In the genomic region with DNA sequence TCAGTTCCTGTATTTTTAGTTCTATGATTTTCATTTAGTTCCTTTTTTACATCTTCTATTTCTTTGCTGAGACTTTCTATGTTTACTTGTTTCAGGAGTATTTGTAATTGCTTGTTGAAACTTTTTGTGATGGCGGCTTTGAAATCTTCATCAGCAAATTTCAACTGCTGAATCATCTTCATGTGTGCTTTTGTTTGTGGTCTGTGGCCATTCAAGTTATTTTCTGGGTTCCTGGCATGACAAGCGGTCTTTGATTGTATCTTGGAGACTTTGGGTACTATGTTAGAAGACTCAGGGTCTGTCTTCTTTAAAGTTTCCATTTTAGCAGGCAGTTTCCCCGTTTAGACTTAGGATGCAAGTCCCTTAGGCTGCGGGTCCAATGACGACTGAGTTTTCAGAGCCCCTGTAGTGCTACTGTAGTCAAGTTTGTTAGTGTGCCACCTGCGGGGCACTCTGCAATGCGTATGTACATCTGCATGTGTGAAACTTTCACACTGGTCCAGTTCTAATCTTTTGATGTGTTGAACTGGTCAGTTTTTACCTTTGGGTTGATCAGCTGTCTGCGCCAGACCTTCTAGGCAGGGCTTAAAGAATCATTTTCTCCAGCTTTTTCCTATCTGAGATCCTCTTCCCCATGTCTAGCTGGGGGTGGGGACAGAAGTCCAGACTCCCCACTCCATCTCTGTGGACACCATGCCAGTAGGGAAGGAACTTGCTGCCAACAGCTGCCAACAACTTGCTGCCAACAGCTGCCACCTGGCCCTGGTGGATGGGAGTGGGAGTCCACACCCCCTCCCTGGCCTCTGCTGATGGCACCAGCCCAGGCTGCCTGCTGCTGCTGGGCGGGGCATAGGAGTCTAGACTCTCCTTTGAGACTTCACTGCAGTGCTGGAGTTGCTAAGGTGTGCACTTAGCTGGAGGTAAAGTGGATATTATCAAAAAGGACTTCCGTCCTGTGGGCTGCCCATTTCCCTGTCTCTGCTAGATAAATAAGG, we compare ENCODE assay signal across 15 cellular contexts.
A peak's percentile ranks its signal among the peaks of the same experiment; 100 is the strongest.
DNase-seq lines count a peak whose midpoint lies in the region; ATAC-seq, FAIRE-seq and TF ChIP-seq lines count a peak whose summit lies in the region.
"Had no signal": no experiment of that assay in that cellular context is flagged by ENCODE, and none has a peak within 500 bp of the region (broad histone marks: within the 10 kb centered on the region; RNA-seq: fewer than 3 reads in every experiment).

No MANE protein-coding gene starts in this region.

- intact Hi-C loops in right cardiac atrium (cut with DNase I): no loop called here
- intact Hi-C loops in left ventricle myocardium inferior (cut with micrococcal nuclease): no loop called here
- intact Hi-C loops in activated T-helper 2 cell treated with anti-CD3 and anti-CD28 coated beads, Interferon-gamma antibody, Interleukin-2, Interleukin-4, amounts not matched to agents 10 μg/mL and 5 μg/mL and 100 μg/mL, durations not matched to agents 14 hours and 24 hours and 36 hours (cut with micrococcal nuclease): no loop called here

- H3K9me3 Mint-ChIP-seq in activated T-helper 2 cell treated with anti-CD3 and anti-CD28 coated beads, Interferon-gamma antibody, Interleukin-2, Interleukin-4, amounts not matched to agents 10 μg/mL and 5 μg/mL and 100 μg/mL, durations not matched to agents 14 hours and 24 hours and 36 hours: no peaks in the 10 kb centered on the region
- H3K9me3 Mint-ChIP-seq: activated naive CD8-positive, alpha-beta T cell treated with anti-CD3 and anti-CD28 coated beads for 36 hours had no signal

- peak; percentile 32 to 71 for ATAC-seq in right cardiac atrium
- no peak for ATAC-seq in GM18873 (IDR thresholded peaks at IDR 0.05; ENCODE audit: low FRiP score, unreplicated experiment)

- H3K9me3 ChIP-seq in right cardiac atrium (ENCODE audit: control insufficient read depth, low read length): no peaks in the 10 kb centered on the region
- H3K9me3 ChIP-seq in left ventricle myocardium inferior (replicated peaks): no peaks in the 10 kb centered on the region
- H3K9me3 ChIP-seq in H1 (ENCODE audit: insufficient read depth in 2 of 2, low read depth in 1 of 2, low read length in 1 of 2): no peaks in the 10 kb centered on the region; a peak in 1 of 4 replicates
- H3K9me3 ChIP-seq: SJSA1 had no signal

- no peak overlapping the region for H2AK5ac ChIP-seq in H1 (ENCODE audit: low read depth, low read length)

- H3K79me2 ChIP-seq in H1 (ENCODE audit: control insufficient read depth in 1 of 2, insufficient read depth in 2 of 2, low read length in 2 of 2): no peaks in the 10 kb centered on the region

- H4K5ac ChIP-seq in H1 (ENCODE audit: insufficient read length, low read depth, low read length): no peak overlapping the region

- CTCF ChIA-PET in H1 (lab: Charles Lee; ENCODE audit: partially characterized antibody): interaction anchor here (0.6 to 3.0 kb wide), 8 partner anchors 8 to 36 kb away, joined by 3 to 13 read pairs (median 4); no protein-coding TSS in a partner anchor

- TF ChIP-seq EP300 in H1 (IDR thresholded peaks at IDR 0.05; ENCODE audit: borderline replicate concordance in 1 of 2, low read depth in 2 of 2, low read length in 2 of 2): no peak

- 54% methylated on average over 10 of the region's 10 CpGs for WGBS in right cardiac atrium
- WGBS in H1 (ENCODE audit: extremely low coverage in 1 of 2, insufficient coverage in 1 of 2, insufficient read length in 1 of 2, insufficient replicate concordance in 2 of 2, low coverage in 1 of 2, low lambda C conversion rate in 2 of 2, missing lambda C conversion rate in 1 of 2), 2 experiments: 85% methylated on average over 10 of the region's 10 CpGs; no CpG with 5 or more reads in 1 of the 2 experiments

- H3K4me1 Mint-ChIP-seq in activated T-helper 2 cell treated with anti-CD3 and anti-CD28 coated beads, Interferon-gamma antibody, Interleukin-2, Interleukin-4, amounts not matched to agents 10 μg/mL and 5 μg/mL and 100 μg/mL, durations not matched to agents 14 hours and 24 hours and 36 hours (ENCODE audit: low read depth): no peaks in the 10 kb centered on the region
- H3K4me1 Mint-ChIP-seq: activated naive CD8-positive, alpha-beta T cell treated with anti-CD3 and anti-CD28 coated beads for 36 hours had no signal

- no peak overlapping the region for H3K4me3 Mint-ChIP-seq in activated T-helper 2 cell treated with anti-CD3 and anti-CD28 coated beads, Interferon-gamma antibody, Interleukin-2, Interleukin-4, amounts not matched to agents 10 μg/mL and 5 μg/mL and 100 μg/mL, durations not matched to agents 14 hours and 24 hours and 36 hours (ENCODE audit: low read depth)
- H3K4me3 Mint-ChIP-seq: activated naive CD8-positive, alpha-beta T cell treated with anti-CD3 and anti-CD28 coated beads for 36 hours had no signal

- H4K91ac ChIP-seq in H1 (replicated peaks; ENCODE audit: insufficient read length, low read length): no peak overlapping the region

- H3K4me2 ChIP-seq in H1 (ENCODE audit: insufficient read depth in 1 of 2, low read depth in 2 of 2, low read length in 2 of 2): no peak overlapping the region

- H3K27me3 Mint-ChIP-seq in activated T-helper 2 cell treated with anti-CD3 and anti-CD28 coated beads, Interferon-gamma antibody, Interleukin-2, Interleukin-4, amounts not matched to agents 10 μg/mL and 5 μg/mL and 100 μg/mL, durations not matched to agents 14 hours and 24 hours and 36 hours (ENCODE audit: low read depth): peaks cover 2% of the 10 kb centered on the region

- 0 out of 2 replicates have a peak, but pooled peaks cover 2% of the 10 kb centered on the region for H3K79me1 ChIP-seq in H1 (ENCODE audit: low read depth, low read length)

- no peak overlapping the region for H3K18ac ChIP-seq in H1 (ENCODE audit: extremely low read depth, low read length)

- no peak overlapping the region for H2BK120ac ChIP-seq in H1 (replicated peaks; ENCODE audit: low read depth, low read length)

- H3K23me2 ChIP-seq in H1 (ENCODE audit: low read depth, low read length): no peaks in the 10 kb centered on the region

- H3K36me3 ChIP-seq in left ventricle myocardium inferior (no peaks in the 10 kb centered on the region), H1 (ENCODE audit: control insufficient read depth in 2 of 4, insufficient read depth in 4 of 4, low read length in 3 of 4) (no peaks in the 10 kb centered on the region)
- H3K36me3 ChIP-seq: SJSA1 had no signal

- H3K23ac ChIP-seq in H1 (ENCODE audit: insufficient read length): no peak overlapping the region

- H3K14ac ChIP-seq in H1 (ENCODE audit: insufficient read length): no peak overlapping the region

- no peak for TF ChIP-seq POLR2A in H1 (IDR thresholded peaks at IDR 0.05; ENCODE audit: control extremely low read depth in 1 of 2, low read depth in 2 of 2, low read length in 2 of 2)

- H3K9ac ChIP-seq in H1 (replicated peaks in 1 of 4; ENCODE audit: extremely low read depth in 1 of 4, low read depth in 3 of 4, low read length in 3 of 4): no peak overlapping the region

- no peak overlapping the region for H3K27ac Mint-ChIP-seq in activated T-helper 2 cell treated with anti-CD3 and anti-CD28 coated beads, Interferon-gamma antibody, Interleukin-2, Interleukin-4, amounts not matched to agents 10 μg/mL and 5 μg/mL and 100 μg/mL, durations not matched to agents 14 hours and 24 hours and 36 hours
- H3K27ac Mint-ChIP-seq: activated naive CD8-positive, alpha-beta T cell treated with anti-CD3 and anti-CD28 coated beads for 36 hours; progenitor cell of endocrine pancreas had no signal

- no peak overlapping the region for H4K8ac ChIP-seq in H1 (ENCODE audit: extremely low read depth, insufficient read depth, low read length)

- no peak for TF ChIP-seq CTCF in left ventricle myocardium inferior (IDR thresholded peaks at IDR 0.05; ENCODE audit: borderline replicate concordance)
- TF ChIP-seq CTCF in H1 (IDR thresholded peaks at IDR 0.05; ENCODE audit: control extremely low read depth in 1 of 3, insufficient read depth in 1 of 3, low read depth in 1 of 3, low read length in 3 of 3): no peak

- H3K27ac ChIP-seq in right cardiac atrium (ENCODE audit: low read length): no peak overlapping the region
- no peak overlapping the region for H3K27ac ChIP-seq in left ventricle myocardium inferior (replicated peaks)
- H3K27ac ChIP-seq in H1 (ENCODE audit: low read depth, low read length): no peak overlapping the region
- H3K27ac ChIP-seq: SJSA1, VCaP had no signal

- no peak overlapping the region for H3K4ac ChIP-seq in H1 (replicated peaks; ENCODE audit: insufficient read length, low read depth, low read length)

- H3K4me3 ChIP-seq in right cardiac atrium (ENCODE audit: low read length): no peak overlapping the region
- H3K4me3 ChIP-seq in left ventricle myocardium inferior: no peak overlapping the region
- no peak overlapping the region for H3K4me3 ChIP-seq in H1 (ENCODE audit: extremely low read depth in 1 of 4, insufficient read depth in 2 of 4, low read depth in 3 of 4, low read length in 4 of 4)
- H3K4me3 ChIP-seq: SJSA1 had no signal

- no peak overlapping the region for H2BK20ac ChIP-seq in H1 (ENCODE audit: low read length)

- H3K56ac ChIP-seq in H1 (replicated peaks; ENCODE audit: insufficient read length, low read depth, low read length): no peak overlapping the region

- H2AFZ ChIP-seq in H1 (ENCODE audit: low read length): no peak overlapping the region

- no peak for DNase-seq in right cardiac atrium
- no peak for DNase-seq in left ventricle myocardium inferior
- peak; percentile 48 to 83 for DNase-seq in NCI-H524 (lab: John Stamatoyannopoulos, UW)
- DNase-seq in H1 (ENCODE audit: low read depth in 1 of 2, low spot score in 2 of 2): peak in 1 of 2 experiments; percentile 43
- DNase-seq in NCI-H2227 treated with DMSO at 0.1 percent for 48 hours (lab: John Stamatoyannopoulos, UW): no peak
- DNase-seq in activated T-helper 2 cell treated with anti-CD3 and anti-CD28 coated beads, Interferon-gamma antibody, Interleukin-2, Interleukin-4, amounts not matched to agents 10 μg/mL and 5 μg/mL and 100 μg/mL, durations not matched to agents 14 hours and 24 hours and 36 hours (ENCODE audit: low spot score): no peak
- DNase-seq in activated CD4-positive, CD25-positive, alpha-beta regulatory T cell (lab: John Stamatoyannopoulos, UW): no peak
- DNase-seq: activated CD8-positive, alpha-beta memory T cell treated with anti-CD3 and anti-CD28 coated beads, Interleukin-2, amount 50 U/mL, for 4 hours; activated naive CD8-positive, alpha-beta T cell treated with anti-CD3 and anti-CD28 coated beads for 36 hours; HCEC 1CT had no signal

- H2BK12ac ChIP-seq in H1 (ENCODE audit: low read depth, low read length): no peak overlapping the region

- TF ChIP-seq RAD21 in H1 (IDR thresholded peaks at IDR 0.05 in 1 of 2, conservative IDR thresholded peaks at IDR 0.05 in 1 of 2; ENCODE audit: low read depth in 2 of 2, low read length in 2 of 2): no peak

- no peaks in the 10 kb centered on the region for H4K20me1 ChIP-seq in H1 (replicated peaks in 1 of 2; ENCODE audit: control insufficient read depth in 1 of 2, insufficient read depth in 2 of 2, low read length in 2 of 2)

- FAIRE-seq in H1 (lab: Jason Lieb, UNC): peak; percentile 24
- FAIRE-seq: islet of Langerhans had no signal

- no peaks in the 10 kb centered on the region for H3K4me1 ChIP-seq in right cardiac atrium (ENCODE audit: control insufficient read depth, insufficient read depth, low read length)
- H3K4me1 ChIP-seq in left ventricle myocardium inferior: no peaks in the 10 kb centered on the region
- peaks cover 3 to 8% (median 5%) of the 10 kb centered on the region in 4 experiments; a peak in 5 of 7 replicates for H3K4me1 ChIP-seq in H1 (replicated peaks in 1 of 4; ENCODE audit: control insufficient read depth in 3 of 4, insufficient read depth in 4 of 4, low read length in 3 of 4)

- 0 out of 2 replicates have a peak overlapping the region, but pooled peaks have one; percentile 35 for H2BK5ac ChIP-seq in H1 (ENCODE audit: low read depth, low read length)

- POLR2A ChIA-PET in H1 (lab: Charles Lee; ENCODE audit: partially characterized antibody): interaction anchor here (3.1 kb wide), 1 partner anchor 8 kb away, joined by 8 read pairs; no protein-coding TSS in a partner anchor

- no peaks in the 10 kb centered on the region for H3K36me3 Mint-ChIP-seq in activated T-helper 2 cell treated with anti-CD3 and anti-CD28 coated beads, Interferon-gamma antibody, Interleukin-2, Interleukin-4, amounts not matched to agents 10 μg/mL and 5 μg/mL and 100 μg/mL, durations not matched to agents 14 hours and 24 hours and 36 hours (ENCODE audit: low read depth)
- H3K36me3 Mint-ChIP-seq: activated naive CD8-positive, alpha-beta T cell treated with anti-CD3 and anti-CD28 coated beads for 36 hours had no signal

- no peak overlapping the region for H2BK15ac ChIP-seq in H1 (ENCODE audit: low read length)

- H3K27me3 ChIP-seq in right cardiac atrium (ENCODE audit: control insufficient read depth, insufficient read depth) (no peaks in the 10 kb centered on the region), left ventricle myocardium inferior (ENCODE audit: low read depth) (peaks cover 59% of the 10 kb centered on the region), H1 (replicated peaks in 1 of 4; ENCODE audit: control insufficient read depth in 3 of 4, extremely low read depth in 1 of 4, insufficient read depth in 3 of 4, low read length in 3 of 4) (no peaks in the 10 kb centered on the region)

Comparison
In these comparisons a context has a peak if more than half of its experiments do, and no peak if none do; other contexts are left out.
1. DNase-seq: peak in NCI-H524 (2 of 2); none in right cardiac atrium (0 of 3), left ventricle myocardium inferior (single experiment), NCI-H2227 treated with DMSO at 0.1 percent for 48 hours (single experiment), activated T-helper 2 cell treated with anti-CD3 and anti-CD28 coated beads, Interferon-gamma antibody, Interleukin-2, Interleukin-4, amounts not matched to agents 10 μg/mL and 5 μg/mL and 100 μg/mL, durations not matched to agents 14 hours and 24 hours and 36 hours (single experiment) and activated CD4-positive, CD25-positive, alpha-beta regulatory T cell (0 of 4).